1 cellular context compared by ENCODE assay signal in the genomic region with DNA sequence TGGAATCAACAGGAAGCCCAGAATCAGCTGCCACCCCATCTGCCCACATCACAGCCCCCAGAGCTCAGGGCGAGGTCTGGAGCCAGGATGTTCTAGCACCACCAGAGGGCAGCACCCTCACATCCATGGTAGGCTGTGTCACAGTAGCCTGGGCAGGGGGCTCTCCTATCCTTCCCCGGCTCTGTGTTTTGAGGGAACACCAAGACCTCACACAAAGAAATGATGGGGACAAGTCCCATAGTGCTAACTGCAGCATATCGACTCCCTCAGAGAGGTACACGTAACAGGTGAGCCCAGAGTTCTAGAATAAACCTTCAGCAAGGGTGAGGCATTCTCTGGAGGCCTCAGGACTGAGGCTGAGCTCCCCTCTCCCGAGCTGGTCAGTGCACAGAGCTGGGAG.
TF ChIP-seq lines count a peak whose summit lies in the region.

No MANE protein-coding gene starts in this region.

TF ChIP-seq in HEK293, 187 proteins besides CTCF, POLR2A, EP300 and RAD21 (continued from another document):
- TF ChIP-seq ZNF274 (IDR thresholded peaks at IDR 0.05; ENCODE audit: low read length) (no peak), ZNF274 (tag by site-specific recombination; IDR thresholded peaks at IDR 0.05; ENCODE audit: borderline replicate concordance) (no peak), ZNF544 (tag by site-specific recombination; IDR thresholded peaks at IDR 0.05) (no peak), HOXD13 (CRISPR knock-in tag; IDR thresholded peaks at IDR 0.05; ENCODE audit: borderline replicate concordance) (no peak)
TF ChIP-seq in HEK293: peak in this region for 10.
